1 cellular context compared by ENCODE assay signal in genomic region chr6:16898640-16899428, GRCh38.
TF ChIP-seq lines count a peak whose summit lies in the region.

No MANE protein-coding gene starts in this region.

TF ChIP-seq in GM23338, 12 proteins besides CTCF, POLR2A, EP300 and RAD21 (continued from another document):
- TF ChIP-seq ZNF462 (CRISPR knock-in tag; IDR thresholded peaks at IDR 0.05) (no peak), REST (IDR thresholded peaks at IDR 0.05; ENCODE audit: unreplicated experiment) (no peak)
